9 cellular contexts compared by ENCODE assay signal in genomic region chr18:58682429-58683069, GRCh38. TPM values are rescaled to one million over a fixed set of nuclear protein-coding genes. Genes with fewer than 3 reads are reported as not detected.
DNase-seq lines count a peak whose midpoint lies in the region; ATAC-seq, FAIRE-seq and TF ChIP-seq lines count a peak whose summit lies in the region.
"Had no signal": no experiment of that assay in that cellular context is flagged by ENCODE, and none has a peak within 500 bp of the region (broad histone marks: within the 10 kb centered on the region; RNA-seq: fewer than 3 reads in every experiment).

No MANE protein-coding gene starts in this region.

- ATAC-seq in K562, result no peak
- no peak for ATAC-seq in HG02884 (IDR thresholded peaks at IDR 0.05; ENCODE audit: unreplicated experiment)
- ATAC-seq in GM19467 (IDR thresholded peaks at IDR 0.05; ENCODE audit: unreplicated experiment), result no peak
- ATAC-seq in GM18873 (IDR thresholded peaks at IDR 0.05; ENCODE audit: low FRiP score, unreplicated experiment), result no peak

- no peak overlapping the region for H2AFZ ChIP-seq in K562 (ENCODE audit: low read depth, low read length)

- CTCF ChIA-PET in AG04450 (lab: Charles Lee) (interaction anchor here (1.2 to 1.4 kb wide), 3 partner anchors 10 to 152 kb away, joined by 3 read pairs; no protein-coding TSS in a partner anchor), K562 (lab: Yijun Ruan, JAX; ENCODE audit: low intra/inter-chr PET ratio) (no interaction called here)

- no TSS peak for BruUV-seq in K562 (replicated peaks; lab: Mats Ljungman, UMichigan)

- H3K27me3 ChIP-seq in AG04450 (ENCODE audit: control insufficient read depth, insufficient read depth, low read length), result no peaks in the 10 kb centered on the region
- H3K27me3 ChIP-seq in K562 (ENCODE audit: control insufficient read depth in 2 of 2, insufficient read depth in 2 of 2, low read length in 2 of 2), result no peaks in the 10 kb centered on the region

- H3K36me3 ChIP-seq in K562 (ENCODE audit: control insufficient read depth, insufficient read depth, low read length), result no peaks in the 10 kb centered on the region

- H4K20me1 ChIP-seq in K562 (replicated peaks; ENCODE audit: control insufficient read depth, insufficient read depth, low read length), result no peaks in the 10 kb centered on the region

- no peaks in the 10 kb centered on the region for H3K9me3 ChIP-seq in AG04450 (ENCODE audit: control insufficient read depth, insufficient read depth, low read length)
- no peaks in the 10 kb centered on the region for H3K9me3 ChIP-seq in K562 (replicated peaks; ENCODE audit: control insufficient read depth, insufficient read depth, low read depth, low read length)

- POLR2A ChIA-PET in AG04450 (lab: Yijun Ruan, JAX) (no interaction called here), K562 (lab: Yijun Ruan, JAX) (no interaction called here)

- no peaks in the 10 kb centered on the region for H3K4me1 ChIP-seq in K562 (replicated peaks in 1 of 2; ENCODE audit: control insufficient read depth in 2 of 2, insufficient read depth in 2 of 2, low read length in 2 of 2)

- in situ Hi-C loops in K562 (cut with MboI), result no loop called here
- in situ Hi-C loops in GM13977 (cut with MboI; ENCODE audit: low pct_unique_long_range_greater_than_20kb, low sequenced_read_pairs, unreplicated experiment), result no loop called here

- no peak overlapping the region for H3K9ac ChIP-seq in K562 (ENCODE audit: insufficient read depth in 1 of 2, low read depth in 2 of 2, low read length in 2 of 2)

- no peak for TF ChIP-seq POLR2A in K562 (conservative IDR thresholded peaks at IDR 0.05)

- H3K4me2 ChIP-seq in K562 (ENCODE audit: insufficient read depth, low read length), result no peak overlapping the region

- H3K4me3 ChIP-seq in AG04450 (ENCODE audit: low read depth, low read length) (no peak overlapping the region), K562 (no peak overlapping the region)

- intact Hi-C loops in K562 (cut with micrococcal nuclease), result no loop called here

- FAIRE-seq in HTR-8/SVneo (lab: Jason Lieb, UNC), result peak; percentile 71
- no peak for FAIRE-seq in K562 (lab: Jason Lieb, UNC)

- H3K79me2 ChIP-seq in K562 (ENCODE audit: control insufficient read depth, insufficient read depth, low read length), result no peaks in the 10 kb centered on the region

- peak; percentile 51 for DNase-seq in AG04450 (ENCODE audit: low read depth, low spot score)
- peak; percentile 70 for DNase-seq in HTR-8/SVneo (ENCODE audit: insufficient read length, low spot score)
- DNase-seq in K562 (ENCODE audit: extremely low read depth in 1 of 4, low spot score in 3 of 4), result no peak
- peak; percentile 55 for DNase-seq in left kidney (ENCODE audit: low read depth, low spot score)
- no peak for DNase-seq in GM13977 (ENCODE audit: low spot score)
- DNase-seq: NCI-H748 treated with DMSO at 0.1 percent for 48 hours had no signal

- no peaks in the 10 kb centered on the region for H3K9me1 ChIP-seq in K562 (ENCODE audit: control insufficient read depth, insufficient read depth, low read length)

- TF ChIP-seq RAD21 in K562 (CRISPR knock-in tag; conservative IDR thresholded peaks at IDR 0.05 in 1 of 2, IDR thresholded peaks at IDR 0.05 in 1 of 2), result no peak

- no peak for TF ChIP-seq EP300 in K562 (IDR thresholded peaks at IDR 0.05; ENCODE audit: low read length)

- 0% methylated on average over 5 of the region's 5 CpGs for WGBS in K562 (ENCODE audit: insufficient coverage, low coverage, missing lambda C conversion rate)

- H3K27ac ChIP-seq in AG04450 (ENCODE audit: low read depth, low read length), result no peak overlapping the region
- no peak overlapping the region for H3K27ac ChIP-seq in K562 (ENCODE audit: extremely low read depth, low read depth, low read length)

- TF ChIP-seq CTCF in AG04450 (IDR thresholded peaks at IDR 0.05; ENCODE audit: low read depth, low read length) (no peak), K562 (IDR thresholded peaks at IDR 0.05 in 2 of 3, conservative IDR thresholded peaks at IDR 0.05 in 1 of 3; ENCODE audit: insufficient read depth in 2 of 3, low read depth in 1 of 3, low read length in 3 of 3) (no peak), GM13977 (IDR thresholded peaks at IDR 0.05; ENCODE audit: extremely low read depth, insufficient read depth, missing control alignments) (no peak)

TF ChIP-seq in K562, 482 proteins besides CTCF, POLR2A, EP300 and RAD21 (continues in another document):
- TF ChIP-seq EHMT2 (IDR thresholded peaks at IDR 0.05), result no peak
- TF ChIP-seq, protein P1, sequence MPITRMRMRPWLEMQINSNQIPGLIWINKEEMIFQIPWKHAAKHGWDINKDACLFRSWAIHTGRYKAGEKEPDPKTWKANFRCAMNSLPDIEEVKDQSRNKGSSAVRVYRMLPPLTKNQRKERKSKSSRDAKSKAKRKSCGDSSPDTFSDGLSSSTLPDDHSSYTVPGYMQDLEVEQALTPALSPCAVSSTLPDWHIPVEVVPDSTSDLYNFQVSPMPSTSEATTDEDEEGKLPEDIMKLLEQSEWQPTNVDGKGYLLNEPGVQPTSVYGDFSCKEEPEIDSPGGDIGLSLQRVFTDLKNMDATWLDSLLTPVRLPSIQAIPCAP (CRISPR knock-in tag; IDR thresholded peaks at IDR 0.05; ENCODE audit: borderline replicate concordance), result no peak
- TF ChIP-seq MAFG (tag; conservative IDR thresholded peaks at IDR 0.05), result 0 out of 2 replicates have a peak, but pooled peaks have one; percentile 12
- no peak for TF ChIP-seq ZNF699 (CRISPR knock-in tag; IDR thresholded peaks at IDR 0.05; ENCODE audit: insufficient replicate concordance)
- TF ChIP-seq MYNN (IDR thresholded peaks at IDR 0.05), result no peak
- no peak for TF ChIP-seq MYNN (CRISPR knock-in tag; IDR thresholded peaks at IDR 0.05)
- TF ChIP-seq NFIC (IDR thresholded peaks at IDR 0.05), result peak; percentile 51
- no peak for TF ChIP-seq KAT8 (IDR thresholded peaks at IDR 0.05; ENCODE audit: low read depth)

RNA-seq across cellular contexts. Expression of gene MALT1, which starts 11.3 kb away (rescaled TPM):
- polyA plus RNA-seq in AG04450 (2011; rRNA removed) (17.4 and 24.3 TPM in 2 replicates), K562 (2011; rRNA removed) (1.6 and 6.5 TPM in 2 replicates), K562 (2014; fragmentation: Illumina TruSeq; extraction: Trizol) (0.31 and 0.36 TPM in 2 replicates), K562 (2014; fragmentation: Nextera tagmentation; extraction: Ambion mirVana) (under 1 TPM; 0.18 to 0.32 TPM), K562 (2014; rRNA removed) (0.25 and 0.66 TPM in 2 replicates)
- 14.6 and 25.2 TPM in 2 replicates for polyA minus RNA-seq in AG04450 (2011; rRNA and poly(A)+ RNA removed)
- total RNA-seq in K562 (2011; cell fraction: chromatin; rRNA removed; ENCODE audit: low replicate concordance), result 1.1 and 3.1 TPM in 2 replicates
- 0.50 and 0.66 TPM in 2 replicates for total RNA-seq in K562 (2011; cell fraction: nucleolus; rRNA removed)
- total RNA-seq in K562 (2011; cell fraction: nucleoplasm; rRNA removed), result 0.84 and 1.5 TPM in 2 replicates
- total RNA-seq in K562 (2014; rRNA removed) (0.14 and 0.41 TPM in 2 replicates), K562 (2014; rRNA removed; fragmentation: Illumina TruSeq; extraction: Trizol) (0.47 and 0.77 TPM in 2 replicates), K562 (2015; rRNA removed; fragmentation: Illumina TruSeq; extraction: Trizol) (0.62 and 0.90 TPM in 2 replicates), K562 (2021) (0.42 and 0.58 TPM in 2 replicates)
- polyA plus RNA-seq in K562 (2011; cell fraction: cytosol; rRNA removed), result 0.31 and 3.2 TPM in 2 replicates
- polyA plus RNA-seq in K562 (2011; cell fraction: nucleus; rRNA removed), result 1.1 and 10.4 TPM in 2 replicates
- polyA plus RNA-seq in K562 (2012), result 0.35 and 0.72 TPM in 2 replicates
- 2.0 and 9.8 TPM in 2 replicates for polyA minus RNA-seq in K562 (2011; rRNA and poly(A)+ RNA removed)
- 1.5 TPM in 2 replicates for polyA minus RNA-seq in K562 (2011; cell fraction: cytosol; rRNA and poly(A)+ RNA removed)
- polyA minus RNA-seq in K562 (2011; cell fraction: nucleus; rRNA and poly(A)+ RNA removed), result 0.81 and 5.3 TPM in 2 replicates

RNA-seq across cellular contexts. Expression of gene ALPK2, which starts 53.7 kb away (rescaled TPM):
- polyA plus RNA-seq in AG04450 (2011; rRNA removed), result 83.7 and 97.1 TPM in 2 replicates
- polyA minus RNA-seq in AG04450 (2011; rRNA and poly(A)+ RNA removed), result 115 and 140 TPM in 2 replicates
- not detected in 2 replicates for total RNA-seq in K562 (2011; cell fraction: chromatin; rRNA removed; ENCODE audit: low replicate concordance)
- not detected in 2 replicates for total RNA-seq in K562 (2011; cell fraction: nucleolus; rRNA removed)
- not detected in 2 replicates for total RNA-seq in K562 (2011; cell fraction: nucleoplasm; rRNA removed)
- not detected in 2 replicates for total RNA-seq in K562 (2014; rRNA removed)
- not detected in 2 replicates for total RNA-seq in K562 (2014; rRNA removed; fragmentation: Illumina TruSeq; extraction: Trizol)
- not detected in 2 replicates for total RNA-seq in K562 (2015; rRNA removed; fragmentation: Illumina TruSeq; extraction: Trizol)
- total RNA-seq in K562 (2021), result 0.04 TPM in 1 of 2 replicates, not detected in the other
- not detected in 2 replicates for polyA plus RNA-seq in K562 (2011; rRNA removed)
- not detected in 2 replicates for polyA plus RNA-seq in K562 (2011; cell fraction: cytosol; rRNA removed)
- 0.03 TPM in 1 of 2 replicates, not detected in the other for polyA plus RNA-seq in K562 (2011; cell fraction: nucleus; rRNA removed)
- polyA plus RNA-seq in K562 (2012), result 0.04 TPM in 1 of 2 replicates, not detected in the other
- polyA plus RNA-seq in K562 (2014; fragmentation: Illumina TruSeq; extraction: Trizol), result not detected in 2 replicates
- polyA plus RNA-seq in K562 (2014; fragmentation: Nextera tagmentation; extraction: Ambion mirVana), result not detected
- not detected in 2 replicates for polyA plus RNA-seq in K562 (2014; rRNA removed)
- polyA minus RNA-seq in K562 (2011; rRNA and poly(A)+ RNA removed), result not detected in 2 replicates
- polyA minus RNA-seq in K562 (2011; cell fraction: cytosol; rRNA and poly(A)+ RNA removed), result not detected in 2 replicates
- polyA minus RNA-seq in K562 (2011; cell fraction: nucleus; rRNA and poly(A)+ RNA removed), result not detected in 2 replicates

Comparison
In these comparisons a context has a peak if more than half of its experiments do, and no peak if none do; other contexts are left out.
1. DNase-seq: peak in AG04450 (single experiment), HTR-8/SVneo (single experiment) and left kidney (single experiment); none in K562 (0 of 4) and GM13977 (single experiment).
2. RNA of gene ALPK2, which starts 53.7 kb away (polyA plus RNA-seq): 83.7 to 97.1 TPM in AG04450; 0.03 to 0.04 TPM in K562; every median in the first group is over 10 times any median in the second.